14 cellular contexts compared by ENCODE assay signal in the genomic region with DNA sequence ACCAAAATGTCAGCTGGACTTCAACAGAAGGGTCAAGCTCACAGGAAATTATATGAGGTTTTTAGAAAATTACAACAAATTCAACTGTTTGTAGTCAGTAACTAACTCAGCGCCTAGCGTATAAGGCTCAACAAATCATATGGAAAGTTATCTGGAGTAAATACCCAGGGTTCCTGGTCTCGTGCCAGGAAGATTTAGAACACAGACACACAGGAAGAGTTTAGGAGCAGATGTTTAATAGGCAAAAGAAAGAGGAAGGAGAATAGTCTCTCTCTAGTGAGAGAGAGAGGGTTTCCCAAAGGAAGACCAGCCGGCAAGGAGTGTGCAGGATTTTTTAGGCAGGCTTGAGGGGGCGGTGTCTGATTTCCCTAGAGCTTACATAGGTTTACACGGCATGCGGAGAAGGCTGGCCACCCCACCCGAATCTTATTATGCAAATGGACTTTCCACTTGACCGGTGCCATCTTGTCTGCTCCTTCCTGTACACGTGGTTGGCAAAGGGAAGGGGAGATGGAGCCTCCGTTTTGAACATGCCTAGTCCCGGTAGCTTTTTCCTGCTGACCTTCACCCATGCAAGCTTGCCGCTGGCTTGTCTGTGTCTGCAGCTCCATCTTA.
"Had no signal": no experiment of that assay in that cellular context is flagged by ENCODE, and none has a peak within 500 bp of the region (broad histone marks: within the 10 kb centered on the region; RNA-seq: fewer than 3 reads in every experiment).

No MANE protein-coding gene starts in this region.

- H3K9me3 Mint-ChIP-seq: activated B cell treated with CpG ODN at 0.5 μM for 24 hours; stimulated activated naive CD8-positive, alpha-beta T cell treated with anti-CD3 and anti-CD28 coated beads, Interleukin-15, Interleukin-2, amounts not matched to agents 100 ng/mL and 50 ng/mL, for 24 hours had no signal

- DNase-seq: activated B cell treated with CpG ODN at 0.5 μM for 24 hours; activated CD4-positive, alpha-beta T cell treated with anti-CD3 and anti-CD28 coated beads for 48 hours; activated CD8-positive, alpha-beta memory T cell treated with anti-CD3 and anti-CD28 coated beads, Interleukin-2, amount 50 U/mL, for 48 hours; activated CD8-positive, alpha-beta T cell treated with anti-CD3 and anti-CD28 coated beads, Interleukin-2, amount 10 ng/mL, durations not matched to agents 7 days and 5 days; activated gamma-delta T cell treated with Interleukin-2 at 50 U/mL for 16 hours; amniotic stem cell; caudate nucleus; kidney glomerular epithelial cell; ovary; right lobe of liver had no signal

- H3K27me3 Mint-ChIP-seq: activated B cell treated with CpG ODN at 0.5 μM for 24 hours; activated naive CD8-positive, alpha-beta T cell; stimulated activated naive CD8-positive, alpha-beta T cell treated with anti-CD3 and anti-CD28 coated beads, Interleukin-15, Interleukin-2, amounts not matched to agents 100 ng/mL and 50 ng/mL, for 24 hours; type B pancreatic cell had no signal

- H3K9me3 ChIP-seq: ovary, right lobe of liver had no signal

- H3K36me3 ChIP-seq: ovary, right lobe of liver had no signal

- H3K27ac ChIP-seq: ovary, right lobe of liver had no signal

- ATAC-seq: activated CD8-positive, alpha-beta T cell treated with anti-CD3 and anti-CD28 coated beads, Interleukin-2, amount 10 ng/mL, durations not matched to agents 7 days and 5 days; esophagus mucosa; right lobe of liver had no signal

- H3K36me3 Mint-ChIP-seq: activated naive CD8-positive, alpha-beta T cell; type B pancreatic cell had no signal

- H3K27me3 ChIP-seq: ovary, right lobe of liver had no signal

- H3K4me3 ChIP-seq: ovary, right lobe of liver had no signal

- H3K4me1 ChIP-seq: right lobe of liver had no signal

- H3K27ac Mint-ChIP-seq: activated B cell treated with CpG ODN at 0.5 μM for 24 hours; activated CD8-positive, alpha-beta T cell treated with anti-CD3 and anti-CD28 coated beads, Interleukin-2, amount 10 ng/mL, durations not matched to agents 7 days and 5 days; activated naive CD8-positive, alpha-beta T cell; stimulated activated naive CD8-positive, alpha-beta T cell treated with anti-CD3 and anti-CD28 coated beads, Interleukin-15, Interleukin-2, amounts not matched to agents 100 ng/mL and 50 ng/mL, for 24 hours; type B pancreatic cell had no signal

- H3K4me3 Mint-ChIP-seq: activated B cell treated with CpG ODN at 0.5 μM for 24 hours; activated CD8-positive, alpha-beta T cell treated with anti-CD3 and anti-CD28 coated beads, Interleukin-2, amount 10 ng/mL, durations not matched to agents 7 days and 5 days; activated naive CD8-positive, alpha-beta T cell; stimulated activated naive CD8-positive, alpha-beta T cell treated with anti-CD3 and anti-CD28 coated beads, Interleukin-15, Interleukin-2, amounts not matched to agents 100 ng/mL and 50 ng/mL, for 24 hours; type B pancreatic cell had no signal
